1 cellular context compared by ENCODE assay signal in the genomic region with DNA sequence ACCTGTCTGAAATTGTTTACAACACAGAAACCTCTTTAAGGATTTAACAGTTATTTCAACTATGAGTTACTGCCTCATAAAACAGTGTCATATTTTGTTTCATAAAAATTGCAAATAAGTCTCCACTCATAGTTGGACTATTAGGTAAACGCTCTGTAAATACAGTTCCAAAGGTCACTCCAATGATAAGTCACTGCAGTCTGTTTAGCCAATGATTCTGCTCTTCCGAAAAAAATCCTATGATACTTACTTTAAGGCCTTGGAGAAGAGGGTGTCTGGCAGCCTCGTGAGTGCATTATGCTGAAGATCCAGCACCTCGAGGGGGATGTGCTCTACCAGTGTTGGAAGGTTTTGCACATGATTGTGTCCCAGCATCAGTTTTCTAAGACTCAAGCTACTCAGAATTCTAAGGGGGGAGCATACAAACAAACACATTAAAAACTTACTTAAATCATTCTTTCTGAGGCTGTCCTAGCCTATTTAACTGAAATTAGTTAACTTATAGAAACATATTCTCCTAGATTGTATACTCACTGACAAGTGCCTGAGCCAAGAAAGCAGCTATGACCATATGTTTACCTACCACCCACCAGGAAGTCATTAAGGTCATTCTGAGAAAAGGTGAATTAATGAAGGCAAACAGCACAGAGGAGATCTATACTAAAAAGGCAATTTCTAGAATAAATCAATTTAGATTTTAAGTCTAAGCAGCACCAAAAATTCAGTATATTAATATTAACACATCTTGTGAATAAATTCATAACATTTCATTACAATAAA.
TF ChIP-seq lines count a peak whose summit lies in the region.

No MANE protein-coding gene starts in this region.

TF ChIP-seq in HepG2, 621 proteins besides CTCF, POLR2A, EP300 and RAD21 (continued from another document and continues in another):
- TF ChIP-seq, protein P1, sequence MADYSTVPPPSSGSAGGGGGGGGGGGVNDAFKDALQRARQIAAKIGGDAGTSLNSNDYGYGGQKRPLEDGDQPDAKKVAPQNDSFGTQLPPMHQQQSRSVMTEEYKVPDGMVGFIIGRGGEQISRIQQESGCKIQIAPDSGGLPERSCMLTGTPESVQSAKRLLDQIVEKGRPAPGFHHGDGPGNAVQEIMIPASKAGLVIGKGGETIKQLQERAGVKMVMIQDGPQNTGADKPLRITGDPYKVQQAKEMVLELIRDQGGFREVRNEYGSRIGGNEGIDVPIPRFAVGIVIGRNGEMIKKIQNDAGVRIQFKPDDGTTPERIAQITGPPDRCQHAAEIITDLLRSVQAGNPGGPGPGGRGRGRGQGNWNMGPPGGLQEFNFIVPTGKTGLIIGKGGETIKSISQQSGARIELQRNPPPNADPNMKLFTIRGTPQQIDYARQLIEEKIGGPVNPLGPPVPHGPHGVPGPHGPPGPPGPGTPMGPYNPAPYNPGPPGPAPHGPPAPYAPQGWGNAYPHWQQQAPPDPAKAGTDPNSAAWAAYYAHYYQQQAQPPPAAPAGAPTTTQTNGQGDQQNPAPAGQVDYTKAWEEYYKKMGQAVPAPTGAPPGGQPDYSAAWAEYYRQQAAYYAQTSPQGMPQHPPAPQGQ (CRISPR knock-in tag; IDR thresholded peaks at IDR 0.05; ENCODE audit: borderline replicate concordance): no peak
- TF ChIP-seq, protein P2, sequence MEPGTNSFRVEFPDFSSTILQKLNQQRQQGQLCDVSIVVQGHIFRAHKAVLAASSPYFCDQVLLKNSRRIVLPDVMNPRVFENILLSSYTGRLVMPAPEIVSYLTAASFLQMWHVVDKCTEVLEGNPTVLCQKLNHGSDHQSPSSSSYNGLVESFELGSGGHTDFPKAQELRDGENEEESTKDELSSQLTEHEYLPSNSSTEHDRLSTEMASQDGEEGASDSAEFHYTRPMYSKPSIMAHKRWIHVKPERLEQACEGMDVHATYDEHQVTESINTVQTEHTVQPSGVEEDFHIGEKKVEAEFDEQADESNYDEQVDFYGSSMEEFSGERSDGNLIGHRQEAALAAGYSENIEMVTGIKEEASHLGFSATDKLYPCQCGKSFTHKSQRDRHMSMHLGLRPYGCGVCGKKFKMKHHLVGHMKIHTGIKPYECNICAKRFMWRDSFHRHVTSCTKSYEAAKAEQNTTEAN (CRISPR knock-in tag; conservative IDR thresholded peaks at IDR 0.05): no peak; the same call in 1 of the 2 replicates
- TF ChIP-seq PAX8 (CRISPR knock-in tag; IDR thresholded peaks at IDR 0.05; ENCODE audit: borderline replicate concordance) (no peak), ZNF839 (CRISPR knock-in tag; IDR thresholded peaks at IDR 0.05; ENCODE audit: borderline replicate concordance) (no peak), RFXANK (CRISPR knock-in tag; IDR thresholded peaks at IDR 0.05) (no peak), ZSCAN22 (CRISPR knock-in tag; IDR thresholded peaks at IDR 0.05) (no peak), BCL6 (CRISPR knock-in tag; IDR thresholded peaks at IDR 0.05) (0 out of 2 replicates have a peak, but pooled peaks have one; percentile 24), ARNTL (CRISPR knock-in tag; IDR thresholded peaks at IDR 0.05) (no peak), MTF1 (CRISPR knock-in tag; IDR thresholded peaks at IDR 0.05) (no peak), ATF7-NPFF (CRISPR knock-in tag; IDR thresholded peaks at IDR 0.05; ENCODE audit: low read depth) (no peak), KLF12 (CRISPR knock-in tag; IDR thresholded peaks at IDR 0.05; ENCODE audit: borderline replicate concordance) (no peak), SAP130 (CRISPR knock-in tag; IDR thresholded peaks at IDR 0.05; ENCODE audit: low read depth) (peak; percentile 43), ZNF737 (CRISPR knock-in tag; IDR thresholded peaks at IDR 0.05; ENCODE audit: borderline replicate concordance) (no peak), TSC22D2 (CRISPR knock-in tag; IDR thresholded peaks at IDR 0.05; ENCODE audit: borderline replicate concordance) (no peak), SNAPC2 (CRISPR knock-in tag; IDR thresholded peaks at IDR 0.05) (0 out of 2 replicates have a peak, but pooled peaks have one; percentile 45), RARA (CRISPR knock-in tag; IDR thresholded peaks at IDR 0.05) (peak; percentile 54; the same call in 1 of the 2 replicates), LCORL (IDR thresholded peaks at IDR 0.05) (no peak; the same call in 1 of the 2 replicates), LCORL (CRISPR knock-in tag; IDR thresholded peaks at IDR 0.05) (peak; percentile 71; the same call in 1 of the 2 replicates), NCOR1 (IDR thresholded peaks at IDR 0.05; ENCODE audit: borderline replicate concordance, low read length) (peak; percentile 90), FOXA3 (CRISPR knock-in tag; IDR thresholded peaks at IDR 0.05) (peak; percentile 87), MIXL1 (CRISPR knock-in tag; IDR thresholded peaks at IDR 0.05) (0 out of 2 replicates have a peak, but pooled peaks have one; percentile 11), FLYWCH1 (CRISPR knock-in tag; IDR thresholded peaks at IDR 0.05) (no peak), TBX3 (IDR thresholded peaks at IDR 0.05; ENCODE audit: borderline replicate concordance) (no peak), HOXA5 (CRISPR knock-in tag; IDR thresholded peaks at IDR 0.05) (no peak), NCOA1 (CRISPR knock-in tag; IDR thresholded peaks at IDR 0.05) (no peak), SIX4 (CRISPR knock-in tag; IDR thresholded peaks at IDR 0.05) (no peak), ESRRA (CRISPR knock-in tag; IDR thresholded peaks at IDR 0.05; ENCODE audit: low read depth) (peak; percentile 40; the same call in 1 of the 2 replicates), SIX1 (CRISPR knock-in tag; IDR thresholded peaks at IDR 0.05; ENCODE audit: borderline replicate concordance) (0 out of 2 replicates have a peak, but pooled peaks have one; percentile 60), MXD4 (CRISPR knock-in tag; IDR thresholded peaks at IDR 0.05) (0 out of 2 replicates have a peak, but pooled peaks have one; percentile 18), PAWR (CRISPR knock-in tag; IDR thresholded peaks at IDR 0.05; ENCODE audit: borderline replicate concordance) (no peak), ZNF335 (CRISPR knock-in tag; IDR thresholded peaks at IDR 0.05) (no peak), GATAD1 (CRISPR knock-in tag; IDR thresholded peaks at IDR 0.05) (peak; percentile 10; the same call in 1 of the 2 replicates), MAFK (conservative IDR thresholded peaks at IDR 0.05 in 1 of 2, IDR thresholded peaks at IDR 0.05 in 1 of 2; ENCODE audit: low read length in 2 of 2) (no peak)
- TF ChIP-seq, protein P3, sequence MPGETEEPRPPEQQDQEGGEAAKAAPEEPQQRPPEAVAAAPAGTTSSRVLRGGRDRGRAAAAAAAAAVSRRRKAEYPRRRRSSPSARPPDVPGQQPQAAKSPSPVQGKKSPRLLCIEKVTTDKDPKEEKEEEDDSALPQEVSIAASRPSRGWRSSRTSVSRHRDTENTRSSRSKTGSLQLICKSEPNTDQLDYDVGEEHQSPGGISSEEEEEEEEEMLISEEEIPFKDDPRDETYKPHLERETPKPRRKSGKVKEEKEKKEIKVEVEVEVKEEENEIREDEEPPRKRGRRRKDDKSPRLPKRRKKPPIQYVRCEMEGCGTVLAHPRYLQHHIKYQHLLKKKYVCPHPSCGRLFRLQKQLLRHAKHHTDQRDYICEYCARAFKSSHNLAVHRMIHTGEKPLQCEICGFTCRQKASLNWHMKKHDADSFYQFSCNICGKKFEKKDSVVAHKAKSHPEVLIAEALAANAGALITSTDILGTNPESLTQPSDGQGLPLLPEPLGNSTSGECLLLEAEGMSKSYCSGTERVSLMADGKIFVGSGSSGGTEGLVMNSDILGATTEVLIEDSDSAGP (CRISPR knock-in tag; IDR thresholded peaks at IDR 0.05; ENCODE audit: borderline replicate concordance): no peak
- TF ChIP-seq, protein P4, sequence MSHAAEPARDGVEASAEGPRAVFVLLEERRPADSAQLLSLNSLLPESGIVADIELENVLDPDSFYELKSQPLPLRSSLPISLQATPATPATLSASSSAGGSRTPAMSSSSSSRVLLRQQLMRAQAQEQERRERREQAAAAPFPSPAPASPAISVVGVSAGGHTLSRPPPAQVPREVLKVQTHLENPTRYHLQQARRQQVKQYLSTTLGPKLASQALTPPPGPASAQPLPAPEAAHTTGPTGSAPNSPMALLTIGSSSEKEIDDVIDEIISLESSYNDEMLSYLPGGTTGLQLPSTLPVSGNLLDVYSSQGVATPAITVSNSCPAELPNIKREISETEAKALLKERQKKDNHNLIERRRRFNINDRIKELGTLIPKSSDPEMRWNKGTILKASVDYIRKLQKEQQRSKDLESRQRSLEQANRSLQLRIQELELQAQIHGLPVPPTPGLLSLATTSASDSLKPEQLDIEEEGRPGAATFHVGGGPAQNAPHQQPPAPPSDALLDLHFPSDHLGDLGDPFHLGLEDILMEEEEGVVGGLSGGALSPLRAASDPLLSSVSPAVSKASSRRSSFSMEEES (CRISPR knock-in tag; IDR thresholded peaks at IDR 0.05): 0 out of 2 replicates have a peak, but pooled peaks have one; percentile 26
- TF ChIP-seq, protein P5, sequence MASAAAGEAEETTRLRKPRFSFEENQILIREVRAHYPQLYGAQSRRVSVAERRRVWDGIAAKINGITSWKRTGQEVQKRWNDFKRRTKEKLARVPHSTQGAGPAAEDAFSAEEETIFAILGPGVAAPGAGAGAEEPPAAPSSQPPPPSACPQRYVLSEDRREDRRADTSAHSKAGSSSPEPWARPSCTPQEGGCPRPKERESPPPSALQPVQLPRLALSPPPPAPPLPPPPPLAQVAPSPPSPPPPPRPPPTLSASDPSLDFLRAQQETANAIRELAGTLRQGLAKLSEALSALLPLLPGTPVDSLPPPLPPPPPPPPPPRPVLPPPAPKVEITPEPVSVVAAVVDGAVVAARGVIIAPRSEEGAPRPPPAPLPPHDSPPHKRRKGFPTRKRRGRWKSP (CRISPR knock-in tag; IDR thresholded peaks at IDR 0.05): peak; percentile 58; the same call in 1 of the 2 replicates
- TF ChIP-seq, protein P6, sequence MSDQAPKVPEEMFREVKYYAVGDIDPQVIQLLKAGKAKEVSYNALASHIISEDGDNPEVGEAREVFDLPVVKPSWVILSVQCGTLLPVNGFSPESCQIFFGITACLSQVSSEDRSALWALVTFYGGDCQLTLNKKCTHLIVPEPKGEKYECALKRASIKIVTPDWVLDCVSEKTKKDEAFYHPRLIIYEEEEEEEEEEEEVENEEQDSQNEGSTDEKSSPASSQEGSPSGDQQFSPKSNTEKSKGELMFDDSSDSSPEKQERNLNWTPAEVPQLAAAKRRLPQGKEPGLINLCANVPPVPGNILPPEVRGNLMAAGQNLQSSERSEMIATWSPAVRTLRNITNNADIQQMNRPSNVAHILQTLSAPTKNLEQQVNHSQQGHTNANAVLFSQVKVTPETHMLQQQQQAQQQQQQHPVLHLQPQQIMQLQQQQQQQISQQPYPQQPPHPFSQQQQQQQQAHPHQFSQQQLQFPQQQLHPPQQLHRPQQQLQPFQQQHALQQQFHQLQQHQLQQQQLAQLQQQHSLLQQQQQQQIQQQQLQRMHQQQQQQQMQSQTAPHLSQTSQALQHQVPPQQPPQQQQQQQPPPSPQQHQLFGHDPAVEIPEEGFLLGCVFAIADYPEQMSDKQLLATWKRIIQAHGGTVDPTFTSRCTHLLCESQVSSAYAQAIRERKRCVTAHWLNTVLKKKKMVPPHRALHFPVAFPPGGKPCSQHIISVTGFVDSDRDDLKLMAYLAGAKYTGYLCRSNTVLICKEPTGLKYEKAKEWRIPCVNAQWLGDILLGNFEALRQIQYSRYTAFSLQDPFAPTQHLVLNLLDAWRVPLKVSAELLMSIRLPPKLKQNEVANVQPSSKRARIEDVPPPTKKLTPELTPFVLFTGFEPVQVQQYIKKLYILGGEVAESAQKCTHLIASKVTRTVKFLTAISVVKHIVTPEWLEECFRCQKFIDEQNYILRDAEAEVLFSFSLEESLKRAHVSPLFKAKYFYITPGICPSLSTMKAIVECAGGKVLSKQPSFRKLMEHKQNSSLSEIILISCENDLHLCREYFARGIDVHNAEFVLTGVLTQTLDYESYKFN (CRISPR knock-in tag; conservative IDR thresholded peaks at IDR 0.05): peak; percentile 87
- TF ChIP-seq, protein P7, sequence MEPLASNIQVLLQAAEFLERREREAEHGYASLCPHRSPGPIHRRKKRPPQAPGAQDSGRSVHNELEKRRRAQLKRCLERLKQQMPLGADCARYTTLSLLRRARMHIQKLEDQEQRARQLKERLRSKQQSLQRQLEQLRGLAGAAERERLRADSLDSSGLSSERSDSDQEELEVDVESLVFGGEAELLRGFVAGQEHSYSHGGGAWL (CRISPR knock-in tag; IDR thresholded peaks at IDR 0.05): no peak
